In the genomic region with DNA sequence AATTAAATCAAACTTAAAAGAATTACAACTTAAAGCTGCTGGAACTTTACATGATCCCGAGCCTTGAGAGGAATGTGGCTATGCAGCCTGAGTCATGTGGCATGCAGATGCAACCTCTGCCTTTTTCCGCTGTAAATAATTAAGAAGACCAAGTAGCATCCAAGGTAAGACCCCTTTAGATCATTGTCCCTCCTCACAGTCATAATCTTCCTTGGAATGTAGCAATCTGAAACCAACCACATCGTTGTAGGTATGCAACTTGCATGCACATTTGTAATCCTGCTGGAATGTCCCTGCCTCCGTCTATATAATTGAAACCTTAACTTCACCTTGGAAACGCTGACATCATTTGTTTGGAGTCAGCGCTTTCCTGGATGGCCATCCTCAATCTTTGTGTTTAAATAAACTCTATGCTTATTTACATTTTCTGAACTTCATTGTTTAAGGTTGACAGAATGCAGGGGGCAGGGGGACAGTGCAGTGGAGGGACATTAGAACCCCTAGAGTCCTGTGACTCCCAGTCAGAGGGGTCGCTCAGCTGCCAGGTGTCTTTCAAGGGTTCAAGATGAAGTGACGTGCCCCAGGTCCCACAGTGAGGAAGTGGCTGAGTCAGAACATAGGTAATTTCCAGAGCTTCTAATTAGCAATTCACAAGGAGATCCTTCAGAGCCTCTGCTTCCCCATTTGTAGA, we compare ENCODE assay signal across 8 cellular contexts.
DNase-seq lines count a peak whose midpoint lies in the region; ATAC-seq, FAIRE-seq and TF ChIP-seq lines count a peak whose summit lies in the region.

No MANE protein-coding gene starts in this region.

- peaks cover 38% of the 10 kb centered on the region for H3K4me1 Mint-ChIP-seq in CD14-positive monocyte
- H3K4me1 Mint-ChIP-seq in naive thymus-derived CD4-positive, alpha-beta T cell, result peaks cover 13 to 48% (median 40%) of the 10 kb centered on the region in 7 donors

- intact Hi-C loops in CD14-positive monocyte (cut with micrococcal nuclease), result loop anchor here in 1 of 2 donors (5.0 kb wide), 1 partner anchor 112 kb away; the partner anchor contains the start of gene RALA
- intact Hi-C loops in naive thymus-derived CD4-positive, alpha-beta T cell (cut with micrococcal nuclease), result loop anchor here (1.0 to 5.0 kb wide), 9 partner anchors 12 to 400 kb away; partner anchors contain the start of genes MPLKIP (in 2 of the 2), RALA (in 2 of the 2), YAE1 (in 2 of the 2) and CDK13 (in 1 of the 2)

- TF ChIP-seq CTCF in CD14-positive monocyte (IDR thresholded peaks at IDR 0.05), result no peak

- no peaks in the 10 kb centered on the region; the same call in 1 of the 2 replicates for H3K36me3 ChIP-seq in SJSA1
- no peaks in the 10 kb centered on the region for H3K36me3 ChIP-seq in effector memory CD4-positive, alpha-beta T cell (ENCODE audit: control insufficient read depth, insufficient read depth, low read length)
- no peaks in the 10 kb centered on the region for H3K36me3 ChIP-seq in naive thymus-derived CD4-positive, alpha-beta T cell (ENCODE audit: control insufficient read depth in 2 of 3, insufficient read depth in 3 of 3, low read length in 3 of 3)

- peaks cover 34% of the 10 kb centered on the region for H3K4me1 ChIP-seq in SJSA1 (replicated peaks)
- peaks cover 20% of the 10 kb centered on the region for H3K4me1 ChIP-seq in effector memory CD4-positive, alpha-beta T cell (ENCODE audit: control insufficient read depth, insufficient read depth, low read length, poor library complexity, severe bottlenecking)
- H3K4me1 ChIP-seq in naive thymus-derived CD4-positive, alpha-beta T cell (ENCODE audit: control insufficient read depth in 2 of 2, insufficient read depth in 2 of 2, low read length in 2 of 2), result peaks cover 11 to 27% of the 10 kb centered on the region in 2 donors

- peak overlapping the region; percentile 39 for H3K4me3 ChIP-seq in SJSA1
- H3K4me3 ChIP-seq in effector memory CD4-positive, alpha-beta T cell (ENCODE audit: insufficient read depth, low read depth, low read length, poor library complexity, severe bottlenecking), result peak overlapping the region; percentile 55
- H3K4me3 ChIP-seq in naive thymus-derived CD4-positive, alpha-beta T cell (ENCODE audit: low read length), result peak overlapping the region; percentile 83

- POLR2A ChIA-PET in naive thymus-derived CD4-positive, alpha-beta T cell (lab: Charles Lee), result interaction anchor here (0.6 to 3.9 kb wide), 9 partner anchors 32 to 1235 kb away, joined by 3 to 50 read pairs (median 5); partner anchors contain the start of genes MPLKIP and RALA

- no peaks in the 10 kb centered on the region for H3K9me3 ChIP-seq in SJSA1 (replicated peaks)
- H3K9me3 ChIP-seq in effector memory CD4-positive, alpha-beta T cell (ENCODE audit: control insufficient read depth, low read length), result no peaks in the 10 kb centered on the region
- H3K9me3 ChIP-seq in naive thymus-derived CD4-positive, alpha-beta T cell (ENCODE audit: control insufficient read depth in 2 of 3, low read length in 3 of 3), result no peaks in the 10 kb centered on the region

- peaks cover 0 to 2% (median 0%) of the 10 kb centered on the region in 7 donors for H3K9me3 Mint-ChIP-seq in CD14-positive monocyte
- no peaks in the 10 kb centered on the region for H3K9me3 Mint-ChIP-seq in naive thymus-derived CD4-positive, alpha-beta T cell

- H3K27ac Mint-ChIP-seq in CD14-positive monocyte, result peak overlapping the region; percentile 96 to 99 (median 97)
- peak overlapping the region; percentile 93 to 98 (median 96) for H3K27ac Mint-ChIP-seq in naive thymus-derived CD4-positive, alpha-beta T cell

- H3K4me3 Mint-ChIP-seq in CD14-positive monocyte, result peak overlapping the region; percentile 86 to 92
- peak overlapping the region; percentile 78 to 95 (median 92) for H3K4me3 Mint-ChIP-seq in naive thymus-derived CD4-positive, alpha-beta T cell

- H3K36me3 Mint-ChIP-seq in CD14-positive monocyte, result peaks cover 4 to 5% of the 10 kb centered on the region in 2 donors
- H3K36me3 Mint-ChIP-seq in naive thymus-derived CD4-positive, alpha-beta T cell, result no peaks in the 10 kb centered on the region

- DNase-seq in CD14-positive monocyte (ENCODE audit: low spot score) (peak; percentile 50), GM18507 (ENCODE audit: extremely low spot score, insufficient read length, low read depth) (no peak), SJSA1 (ENCODE audit: low read depth in 1 of 2, low spot score in 2 of 2) (peak; percentile 86 to 97), middle frontal gyrus (ENCODE audit: extremely low spot score, low spot score) (no peak)
- peak in 1 of 3 donors; percentile 10 for DNase-seq in effector memory CD4-positive, alpha-beta T cell
- peak in 1 of 9 donors; percentile 38 for DNase-seq in naive thymus-derived CD4-positive, alpha-beta T cell

- H3K27me3 Mint-ChIP-seq in CD14-positive monocyte (ENCODE audit: low read depth in 3 of 3), result peaks cover 0 to 2% (median 0%) of the 10 kb centered on the region in 3 donors
- peaks cover 0 to 9% (median 0%) of the 10 kb centered on the region in 5 donors for H3K27me3 Mint-ChIP-seq in naive thymus-derived CD4-positive, alpha-beta T cell

- FAIRE-seq in GM18507 (lab: Jason Lieb, UNC), result peak; percentile 65

- no peaks in the 10 kb centered on the region for H3K27me3 ChIP-seq in SJSA1 (replicated peaks)
- H3K27me3 ChIP-seq in effector memory CD4-positive, alpha-beta T cell (replicated peaks; ENCODE audit: control insufficient read depth, insufficient read depth, low read length, poor library complexity, severe bottlenecking), result no peaks in the 10 kb centered on the region
- H3K27me3 ChIP-seq in naive thymus-derived CD4-positive, alpha-beta T cell (ENCODE audit: control insufficient read depth in 2 of 2, insufficient read depth in 2 of 2, low read length in 2 of 2), result no peaks in the 10 kb centered on the region

- peak overlapping the region; percentile 100 for H3K27ac ChIP-seq in SJSA1
- peak overlapping the region; percentile 82 for H3K27ac ChIP-seq in effector memory CD4-positive, alpha-beta T cell (ENCODE audit: insufficient read depth, low read length, poor library complexity, severe bottlenecking)
- H3K27ac ChIP-seq in naive thymus-derived CD4-positive, alpha-beta T cell (ENCODE audit: low read depth, low read length), result peak overlapping the region; percentile 82

- CTCF ChIA-PET in naive thymus-derived CD4-positive, alpha-beta T cell (lab: Charles Lee), result interaction anchor here (0.7 to 3.2 kb wide), 5 partner anchors 10 to 154 kb away, joined by 3 to 13 read pairs (median 3); no protein-coding TSS in a partner anchor

- ATAC-seq in naive thymus-derived CD4-positive, alpha-beta T cell, result no peak
- ATAC-seq in HG02678 (IDR thresholded peaks at IDR 0.05; ENCODE audit: unreplicated experiment) (no peak), HG03460 (IDR thresholded peaks at IDR 0.05; ENCODE audit: unreplicated experiment) (no peak)

Comparison
In these comparisons a context has a peak if more than half of its experiments do, and no peak if none do; other contexts are left out.
1. DNase-seq: peak in CD14-positive monocyte (single experiment) and SJSA1 (2 of 2); none in GM18507 (single experiment) and middle frontal gyrus (single experiment).
2. Peak in every context shown above with its lines, with median percentiles within 50 percentile points of each other: H3K27ac ChIP-seq and H3K4me3 ChIP-seq.